Comparison of ENCODE assay signal across 1 cellular context in the genomic region with DNA sequence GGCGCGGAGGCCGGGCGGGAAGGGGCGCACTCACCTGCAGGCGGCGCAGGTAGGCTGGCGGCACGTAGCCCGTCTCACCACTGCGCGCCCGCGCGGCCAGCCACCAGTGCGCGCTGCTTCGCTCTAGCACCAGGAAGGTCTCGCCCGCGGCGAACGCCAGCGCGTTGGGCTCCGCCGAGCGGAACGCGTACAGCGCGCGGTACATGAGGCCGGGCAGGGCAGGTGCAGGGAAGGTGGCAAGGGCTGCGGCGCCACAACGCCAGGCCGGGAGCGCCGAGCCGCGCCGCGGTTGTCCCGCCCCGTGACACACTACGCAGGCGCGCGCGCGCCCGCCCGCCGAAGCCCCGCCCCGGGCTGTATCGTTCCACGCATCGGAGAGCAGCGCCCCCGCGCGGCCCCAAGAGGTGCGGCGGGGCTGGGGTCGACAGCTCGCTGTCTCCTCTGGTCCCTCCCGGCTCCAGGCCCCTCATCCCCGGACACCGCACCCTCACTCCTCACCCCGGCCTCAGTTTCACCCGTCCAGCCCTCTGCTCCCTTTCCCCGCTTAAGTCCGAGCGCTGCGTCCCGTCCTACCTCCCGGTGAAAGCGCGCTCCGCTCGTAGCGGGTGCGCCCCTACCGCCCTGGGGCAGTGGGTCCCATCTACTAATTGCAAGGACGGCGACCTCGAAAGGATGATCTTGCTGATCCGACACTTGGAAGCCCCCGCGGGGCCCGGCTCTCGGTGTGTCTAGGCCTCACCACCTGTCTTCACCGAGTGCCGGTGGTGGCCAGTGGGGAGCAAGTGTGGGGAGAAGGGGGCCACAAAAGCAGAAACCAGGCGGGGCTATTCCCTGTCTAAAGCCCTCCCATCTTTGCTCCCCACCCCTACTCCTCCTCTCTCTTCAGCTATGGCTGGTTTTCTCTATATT.
A peak's percentile ranks its signal among the peaks of the same experiment; 100 is the strongest.
TF ChIP-seq lines count a peak whose summit lies in the region.

A gene (minus strand): TSS at position 313 of the 909 bp plus-strand sequence. CDS start 108 bp downstream, at position 205.

TF ChIP-seq in A549, 52 proteins besides CTCF, POLR2A, EP300 and RAD21 (continued from another document):
- TF ChIP-seq, protein P1, sequence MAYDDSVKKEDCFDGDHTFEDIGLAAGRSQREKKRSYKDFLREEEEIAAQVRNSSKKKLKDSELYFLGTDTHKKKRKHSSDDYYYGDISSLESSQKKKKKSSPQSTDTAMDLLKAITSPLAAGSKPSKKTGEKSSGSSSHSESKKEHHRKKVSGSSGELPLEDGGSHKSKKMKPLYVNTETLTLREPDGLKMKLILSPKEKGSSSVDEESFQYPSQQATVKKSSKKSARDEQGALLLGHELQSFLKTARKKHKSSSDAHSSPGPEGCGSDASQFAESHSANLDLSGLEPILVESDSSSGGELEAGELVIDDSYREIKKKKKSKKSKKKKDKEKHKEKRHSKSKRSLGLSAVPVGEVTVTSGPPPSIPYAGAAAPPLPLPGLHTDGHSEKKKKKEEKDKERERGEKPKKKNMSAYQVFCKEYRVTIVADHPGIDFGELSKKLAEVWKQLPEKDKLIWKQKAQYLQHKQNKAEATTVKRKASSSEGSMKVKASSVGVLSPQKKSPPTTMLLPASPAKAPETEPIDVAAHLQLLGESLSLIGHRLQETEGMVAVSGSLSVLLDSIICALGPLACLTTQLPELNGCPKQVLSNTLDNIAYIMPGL (CRISPR knock-in tag; IDR thresholded peaks at IDR 0.05; ENCODE audit: borderline replicate concordance): peak; percentile 54; the same call in 1 of the 2 replicates
- TF ChIP-seq FOSL2 (IDR thresholded peaks at IDR 0.05): no peak
- TF ChIP-seq FOSL2 (CRISPR knock-in tag; IDR thresholded peaks at IDR 0.05): 0 out of 2 replicates have a peak, but pooled peaks have one; percentile 18
- TF ChIP-seq RNF2 (IDR thresholded peaks at IDR 0.05; ENCODE audit: borderline replicate concordance, low read depth): no peak
- TF ChIP-seq FOSB (CRISPR knock-in tag; IDR thresholded peaks at IDR 0.05): no peak
